Comparison of ENCODE assay signal across 8 cellular contexts in genomic region chr12:54378791-54379400, GRCh38. TPM values are rescaled to one million over a fixed set of nuclear protein-coding genes. Genes with fewer than 3 reads are reported as not detected.
DNase-seq lines count a peak whose midpoint lies in the region; ATAC-seq and TF ChIP-seq lines count a peak whose summit lies in the region.

No MANE protein-coding gene starts in this region.

- peaks cover 28% of the 10 kb centered on the region for H3K27me3 ChIP-seq in MM.1S (replicated peaks; ENCODE audit: insufficient read depth, low read length)
- no peaks in the 10 kb centered on the region for H3K27me3 ChIP-seq in ascending aorta
- H3K27me3 ChIP-seq in skeletal muscle satellite cell (ENCODE audit: control insufficient read depth, insufficient read depth, low read length), result no peaks in the 10 kb centered on the region

- H3K79me2 ChIP-seq in MM.1S (ENCODE audit: low read length), result no peaks in the 10 kb centered on the region

- H3K4me1 ChIP-seq in MM.1S (ENCODE audit: low read length) (peaks cover 3% of the 10 kb centered on the region; the same call in 1 of the 2 replicates), ascending aorta (peaks cover 3 to 4% of the 10 kb centered on the region in 2 donors), skeletal muscle satellite cell (ENCODE audit: control insufficient read depth, insufficient read depth, low read length) (peaks cover 36% of the 10 kb centered on the region)

- no peak overlapping the region for H3K27ac ChIP-seq in MM.1S (ENCODE audit: low read length)
- peak overlapping the region in 1 of 2 donors; percentile 75 for H3K27ac ChIP-seq in ascending aorta

- intact Hi-C loops in ascending aorta (cut with DNase I), result loop anchor here (1.0 kb wide), 1 partner anchor 9 kb away; no protein-coding TSS in a partner anchor

- TF ChIP-seq CTCF in MM.1S (IDR thresholded peaks at IDR 0.05; ENCODE audit: low read length) (no peak), ascending aorta (IDR thresholded peaks at IDR 0.05) (no peak), GM13976 (IDR thresholded peaks at IDR 0.05; ENCODE audit: borderline replicate concordance, control extremely low read depth, extremely low read depth, insufficient read depth, missing control alignments) (no peak)

- H2AFZ ChIP-seq in MM.1S (ENCODE audit: low read length), result peak overlapping the region; percentile 78

- peak overlapping the region; percentile 57 for H3K4me3 ChIP-seq in MM.1S (ENCODE audit: low read length)
- peak overlapping the region; percentile 42 to 75 for H3K4me3 ChIP-seq in ascending aorta
- H3K4me3 ChIP-seq in iPS-11a (ENCODE audit: low read depth, low read length), result peak overlapping the region; percentile 31
- H3K4me3 ChIP-seq in skeletal muscle satellite cell (ENCODE audit: low read length), result peak overlapping the region; percentile 59

- in situ Hi-C loops in GM13976 (cut with MboI; ENCODE audit: low sequenced_read_pairs, unreplicated experiment), result no loop called here

- H3K4me2 ChIP-seq in MM.1S (ENCODE audit: low read depth, low read length) (peak overlapping the region; percentile 99), skeletal muscle satellite cell (ENCODE audit: low read length) (peak overlapping the region; percentile 88)

- no peak for ATAC-seq in HG02970 (IDR thresholded peaks at IDR 0.05; ENCODE audit: low FRiP score, unreplicated experiment)

- peaks cover 5% of the 10 kb centered on the region for H3F3A ChIP-seq in MM.1S (ENCODE audit: insufficient read depth, low read length)

- no peaks in the 10 kb centered on the region for H4K20me1 ChIP-seq in MM.1S (ENCODE audit: insufficient read depth, low read length)

- DNase-seq in EH (ENCODE audit: low read depth) (peak; percentile 71), MM.1S (peak; percentile 48), ascending aorta (ENCODE audit: low spot score in 2 of 2) (no peak), GM13976 (ENCODE audit: low spot score) (no peak)
- no peak for DNase-seq in effector CD8-positive, alpha-beta T cell (lab: John Stamatoyannopoulos, UW)

- H3K9me3 ChIP-seq in MM.1S (replicated peaks; ENCODE audit: insufficient read depth, low read length) (no peaks in the 10 kb centered on the region), ascending aorta (no peaks in the 10 kb centered on the region), skeletal muscle satellite cell (replicated peaks; ENCODE audit: low read length) (no peaks in the 10 kb centered on the region)

- H3K9ac ChIP-seq in MM.1S (ENCODE audit: low read length), result peak overlapping the region; percentile 10; the same call in 1 of the 2 replicates
- peak overlapping the region; percentile 47 for H3K9ac ChIP-seq in skeletal muscle satellite cell (ENCODE audit: low read depth, low read length)

- no peaks in the 10 kb centered on the region for H3K9me2 ChIP-seq in MM.1S (replicated peaks; ENCODE audit: insufficient read depth, low read length)

- H3K36me3 ChIP-seq in MM.1S (replicated peaks; ENCODE audit: insufficient read depth, low read length), result no peaks in the 10 kb centered on the region
- peaks cover 0 to 8% of the 10 kb centered on the region in 2 donors for H3K36me3 ChIP-seq in ascending aorta
- H3K36me3 ChIP-seq in skeletal muscle satellite cell (ENCODE audit: insufficient read depth, low read length), result peaks cover 5% of the 10 kb centered on the region

RNA-seq across cellular contexts. Expression of gene ZNF385A, which starts 5.6 kb away (rescaled TPM):
- 53.2 TPM for total RNA-seq in ascending aorta
- 1.0 and 1.3 TPM in 2 replicates for total RNA-seq in skeletal muscle satellite cell (2012; rRNA removed)

RNA-seq across cellular contexts. Expression of gene GPR84, which starts 14.6 kb away (rescaled TPM):
- not detected for total RNA-seq in ascending aorta
- total RNA-seq in skeletal muscle satellite cell (2012; rRNA removed), result under 0.01 TPM in 1 of 2 replicates, not detected in the other

RNA-seq across cellular contexts. Expression of gene ITGA5, which starts 40.2 kb away (rescaled TPM):
- 973 TPM for total RNA-seq in ascending aorta
- total RNA-seq in skeletal muscle satellite cell (2012; rRNA removed), result 794 and 1,056 TPM in 2 replicates

RNA-seq across cellular contexts. Expression of gene COPZ1, which starts 54.0 kb away (rescaled TPM):
- total RNA-seq in ascending aorta, result 60.3 TPM
- total RNA-seq in skeletal muscle satellite cell (2012; rRNA removed), result 109 and 115 TPM in 2 replicates

Comparison
In these comparisons a context has a peak if more than half of its experiments do, and no peak if none do; other contexts are left out.
1. DNase-seq: peak in EH (single experiment) and MM.1S (single experiment); none in ascending aorta (0 of 2), GM13976 (single experiment) and effector CD8-positive, alpha-beta T cell (single experiment).
2. Peak in every context shown above with its lines, with median percentiles within 50 percentile points of each other: H3K4me3 ChIP-seq.